In the genomic region with DNA sequence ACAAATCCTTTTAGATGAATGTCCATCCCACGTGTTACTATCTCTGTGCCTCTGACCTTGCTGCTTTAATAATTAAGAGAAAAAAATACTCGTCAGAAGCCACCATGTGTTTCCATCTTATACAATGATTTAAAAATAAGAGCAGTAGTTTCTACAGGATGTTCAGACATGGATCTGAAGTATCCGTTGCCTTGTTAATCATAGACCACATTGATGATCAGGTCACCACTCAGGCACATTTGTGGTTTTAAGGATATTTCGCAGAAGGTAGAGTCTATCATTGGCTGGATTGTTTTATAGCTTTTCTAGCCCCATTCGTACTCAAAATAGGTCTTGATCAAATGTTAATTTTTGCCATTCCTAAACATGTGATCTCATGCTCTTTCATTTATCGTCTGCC, we compare ENCODE assay signal across 20 cellular contexts.
DNase-seq lines count a peak whose midpoint lies in the region; ATAC-seq, FAIRE-seq and TF ChIP-seq lines count a peak whose summit lies in the region.
"Had no signal": no experiment of that assay in that cellular context is flagged by ENCODE, and none has a peak within 500 bp of the region (broad histone marks: within the 10 kb centered on the region; RNA-seq: fewer than 3 reads in every experiment).

No MANE protein-coding gene starts in this region.

- DNase-seq in GM23248, result peak; percentile 23
- peak; percentile 21 for DNase-seq in HT1080 (ENCODE audit: low read depth)
- DNase-seq in astrocyte (ENCODE audit: low read depth), result peak; percentile 36
- peak; percentile 73 for DNase-seq in iris pigment epithelial cell (ENCODE audit: low read depth)
- no peak for DNase-seq in naive thymus-derived CD4-positive, alpha-beta T cell
- no peak for DNase-seq in urothelium cell line (ENCODE audit: low spot score)
- no peak for DNase-seq in T-helper 17 cell
- DNase-seq in DMS79 (lab: John Stamatoyannopoulos, UW), result no peak
- DNase-seq: CD4-positive, alpha-beta T cell; CD8-positive, alpha-beta memory T cell; DMS 273 treated with DMSO at 0.1 percent for 48 hours; DMS79 treated with DMSO at 0.1 percent for 48 hours had no signal

- H3K36me3 Mint-ChIP-seq in astrocyte (ENCODE audit: low read depth, unreplicated experiment), result no peaks in the 10 kb centered on the region
- no peaks in the 10 kb centered on the region for H3K36me3 Mint-ChIP-seq in naive thymus-derived CD4-positive, alpha-beta T cell
- no peaks in the 10 kb centered on the region for H3K36me3 Mint-ChIP-seq in T-helper 17 cell (ENCODE audit: low read depth)
- H3K36me3 Mint-ChIP-seq: CD14-positive monocyte; CD8-positive, alpha-beta memory T cell had no signal

- H3K4me3 Mint-ChIP-seq in astrocyte (ENCODE audit: unreplicated experiment) (no peak overlapping the region), T-helper 17 cell (no peak overlapping the region)
- no peak overlapping the region for H3K4me3 Mint-ChIP-seq in naive thymus-derived CD4-positive, alpha-beta T cell
- H3K4me3 Mint-ChIP-seq: B cell; CD14-positive monocyte; CD4-positive, alpha-beta T cell; CD8-positive, alpha-beta memory T cell; GM23338 had no signal

- POLR2A ChIA-PET in naive thymus-derived CD4-positive, alpha-beta T cell (lab: Charles Lee), result no interaction called here

- FAIRE-seq in astrocyte (lab: Jason Lieb, UNC) (no peak), urothelium cell line (lab: Jason Lieb, UNC) (no peak)
- FAIRE-seq: D721Med, G401.6, GM12892 had no signal

- H3K9me3 Mint-ChIP-seq in astrocyte (ENCODE audit: unreplicated experiment), result no peaks in the 10 kb centered on the region
- peaks cover 0 to 16% (median 2%) of the 10 kb centered on the region in 11 donors for H3K9me3 Mint-ChIP-seq in naive thymus-derived CD4-positive, alpha-beta T cell
- H3K9me3 Mint-ChIP-seq: GM23338 had no signal

- no peaks in the 10 kb centered on the region for H4K20me1 ChIP-seq in GM23248 (ENCODE audit: insufficient read depth)
- no peaks in the 10 kb centered on the region for H4K20me1 ChIP-seq in astrocyte (ENCODE audit: insufficient read depth, low read length)
- H4K20me1 ChIP-seq: BLaER1 treated with 17β-estradiol and CSF1 and Interleukin-3, amounts not matched to agents 10 nM and 100 nM had no signal

- H3K9me3 ChIP-seq in GM23248 (ENCODE audit: low read depth) (no peaks in the 10 kb centered on the region), astrocyte (ENCODE audit: insufficient read depth, low read depth, low read length) (no peaks in the 10 kb centered on the region), T-helper 17 cell (ENCODE audit: control insufficient read depth, low read length, poor library complexity, severe bottlenecking) (no peaks in the 10 kb centered on the region)
- no peaks in the 10 kb centered on the region for H3K9me3 ChIP-seq in naive thymus-derived CD4-positive, alpha-beta T cell (ENCODE audit: control insufficient read depth in 2 of 3, low read length in 3 of 3)
- H3K9me3 ChIP-seq: BLaER1 treated with 17β-estradiol and CSF1 and Interleukin-3, amounts not matched to agents 10 nM and 100 nM; HAP-1 had no signal

- H3K27ac ChIP-seq in GM23248 (peak overlapping the region; percentile 71), astrocyte (ENCODE audit: low read depth, low read length) (no peak overlapping the region)
- H3K27ac ChIP-seq in naive thymus-derived CD4-positive, alpha-beta T cell (ENCODE audit: low read depth, low read length), result no peak overlapping the region
- H3K27ac ChIP-seq: BLaER1 treated with 17β-estradiol and CSF1 and Interleukin-3, amounts not matched to agents 10 nM and 100 nM had no signal

- H3K27ac Mint-ChIP-seq in astrocyte (ENCODE audit: unreplicated experiment), result no peak overlapping the region
- H3K27ac Mint-ChIP-seq in naive thymus-derived CD4-positive, alpha-beta T cell, result no peak overlapping the region
- H3K27ac Mint-ChIP-seq in T-helper 17 cell, result no peak overlapping the region
- H3K27ac Mint-ChIP-seq: B cell; CD14-positive monocyte; CD4-positive, alpha-beta T cell; CD8-positive, alpha-beta memory T cell; GM23338 had no signal

- no peaks in the 10 kb centered on the region for H3K27me3 Mint-ChIP-seq in astrocyte (ENCODE audit: low read depth, unreplicated experiment)
- H3K27me3 Mint-ChIP-seq in naive thymus-derived CD4-positive, alpha-beta T cell, result peaks cover 0 to 7% (median 0%) of the 10 kb centered on the region in 5 donors
- no peaks in the 10 kb centered on the region for H3K27me3 Mint-ChIP-seq in T-helper 17 cell
- H3K27me3 Mint-ChIP-seq: B cell; CD4-positive, alpha-beta T cell; CD8-positive, alpha-beta memory T cell had no signal

- 69% methylated on average over 6 of the region's 6 CpGs for WGBS in GM23248 (ENCODE audit: low coverage in 1 of 2, low lambda C conversion rate in 2 of 2, missing lambda C conversion rate in 2 of 2), 2 experiments

- H3K9me2 ChIP-seq in GM23248 (ENCODE audit: insufficient read depth), result no peaks in the 10 kb centered on the region; the same call in 1 of the 2 replicates

- CTCF ChIA-PET in naive thymus-derived CD4-positive, alpha-beta T cell (lab: Charles Lee), result no interaction called here

- H3K4me2 ChIP-seq in GM23248 (ENCODE audit: unreplicated experiment) (peak overlapping the region; percentile 77), astrocyte (ENCODE audit: low read length) (no peak overlapping the region)
- H3K4me2 ChIP-seq: BLaER1 treated with 17β-estradiol and CSF1 and Interleukin-3, amounts not matched to agents 10 nM and 100 nM; GM23338 had no signal

- intact Hi-C loops in naive thymus-derived CD4-positive, alpha-beta T cell (cut with micrococcal nuclease), result no loop called here

- no peak for TF ChIP-seq CTCF in astrocyte (IDR thresholded peaks at IDR 0.05; ENCODE audit: insufficient read depth, low read depth, low read length)

- peaks cover 31% of the 10 kb centered on the region for H3K4me1 ChIP-seq in GM23248 (ENCODE audit: insufficient read depth)
- no peaks in the 10 kb centered on the region for H3K4me1 ChIP-seq in astrocyte (ENCODE audit: insufficient read depth, low read length)
- H3K4me1 ChIP-seq in naive thymus-derived CD4-positive, alpha-beta T cell (ENCODE audit: control insufficient read depth in 2 of 2, insufficient read depth in 2 of 2, low read length in 2 of 2), result no peaks in the 10 kb centered on the region
- H3K4me1 ChIP-seq: BLaER1 treated with 17β-estradiol and CSF1 and Interleukin-3, amounts not matched to agents 10 nM and 100 nM; HAP-1 had no signal

- H3K79me2 ChIP-seq in GM23248 (ENCODE audit: insufficient read depth) (peaks cover 7% of the 10 kb centered on the region; the same call in 1 of the 2 replicates), astrocyte (ENCODE audit: insufficient read depth, low read length) (no peaks in the 10 kb centered on the region)

- H3K4me3 ChIP-seq in GM23248 (no peak overlapping the region), astrocyte (ENCODE audit: insufficient read depth, low read depth, low read length) (no peak overlapping the region)
- no peak overlapping the region for H3K4me3 ChIP-seq in naive thymus-derived CD4-positive, alpha-beta T cell (ENCODE audit: low read length)
- H3K4me3 ChIP-seq: BLaER1 treated with 17β-estradiol and CSF1 and Interleukin-3, amounts not matched to agents 10 nM and 100 nM; GM23338; HAP-1 had no signal

- no peak for ATAC-seq in naive thymus-derived CD4-positive, alpha-beta T cell
- no peak for ATAC-seq in T-helper 17 cell
- ATAC-seq: GM23338 had no signal

- no peaks in the 10 kb centered on the region for H3K36me3 ChIP-seq in GM23248 (ENCODE audit: low read depth)
- H3K36me3 ChIP-seq in astrocyte (ENCODE audit: insufficient read depth, low read length), result no peaks in the 10 kb centered on the region
- no peaks in the 10 kb centered on the region for H3K36me3 ChIP-seq in naive thymus-derived CD4-positive, alpha-beta T cell (ENCODE audit: control insufficient read depth in 2 of 3, insufficient read depth in 3 of 3, low read length in 3 of 3)
- H3K36me3 ChIP-seq: BLaER1 treated with 17β-estradiol and CSF1 and Interleukin-3, amounts not matched to agents 10 nM and 100 nM; HAP-1 had no signal

- H3K27me3 ChIP-seq in GM23248 (replicated peaks; ENCODE audit: insufficient read depth) (no peaks in the 10 kb centered on the region), astrocyte (ENCODE audit: insufficient read depth, low read length) (no peaks in the 10 kb centered on the region)
- H3K27me3 ChIP-seq in naive thymus-derived CD4-positive, alpha-beta T cell (ENCODE audit: control insufficient read depth in 2 of 2, insufficient read depth in 2 of 2, low read length in 2 of 2), result no peaks in the 10 kb centered on the region
- H3K27me3 ChIP-seq: BLaER1 treated with 17β-estradiol and CSF1 and Interleukin-3, amounts not matched to agents 10 nM and 100 nM had no signal

- H2AFZ ChIP-seq in GM23248, result peak overlapping the region; percentile 54
- no peak overlapping the region for H2AFZ ChIP-seq in astrocyte (ENCODE audit: low read depth, low read length)
- H2AFZ ChIP-seq: GM23338 had no signal

- in situ Hi-C loops in GM23248 (cut with MboI), result no loop called here

- peaks cover 15% of the 10 kb centered on the region for H3F3A ChIP-seq in GM23248 (ENCODE audit: insufficient read depth)

- no peak overlapping the region for H3K9ac ChIP-seq in GM23248
- H3K9ac ChIP-seq in astrocyte (ENCODE audit: low read length), result no peak overlapping the region
- H3K9ac ChIP-seq: BLaER1 treated with 17β-estradiol and CSF1 and Interleukin-3, amounts not matched to agents 10 nM and 100 nM had no signal

- H3K4me1 Mint-ChIP-seq in astrocyte (ENCODE audit: low read depth, unreplicated experiment) (peaks cover 5% of the 10 kb centered on the region), T-helper 17 cell (no peaks in the 10 kb centered on the region)
- H3K4me1 Mint-ChIP-seq in naive thymus-derived CD4-positive, alpha-beta T cell, result no peaks in the 10 kb centered on the region
- H3K4me1 Mint-ChIP-seq: B cell; CD14-positive monocyte; CD8-positive, alpha-beta memory T cell; GM23338 had no signal

Comparison
In these comparisons a context has a peak if more than half of its experiments do, and no peak if none do; other contexts are left out.
1. DNase-seq: peak in GM23248 (single experiment), HT1080 (single experiment), astrocyte (single experiment) and iris pigment epithelial cell (single experiment); none in naive thymus-derived CD4-positive, alpha-beta T cell (0 of 9), urothelium cell line (single experiment), T-helper 17 cell (0 of 3) and DMS79 (single experiment).